ENCODE assay signal across 8 cellular contexts in genomic region chr13:42594577-42595571, GRCh38. TPM values are rescaled to one million over a fixed set of nuclear protein-coding genes. Genes with fewer than 3 reads are reported as not detected.
DNase-seq lines count a peak whose midpoint lies in the region; ATAC-seq and TF ChIP-seq lines count a peak whose summit lies in the region.

No MANE protein-coding gene starts in this region.

- no peaks in the 10 kb centered on the region for H3K4me1 ChIP-seq in stomach

- TF ChIP-seq CTCF in stomach (IDR thresholded peaks at IDR 0.05): peak in 5 of 7 experiments; percentile 28 to 83 (median 76)

- TF ChIP-seq POLR2A in stomach (IDR thresholded peaks at IDR 0.05): no peak

- intact Hi-C loops in stomach (cut with DNase I; ENCODE audit: low total_unique reads): loop anchor here (10.0 kb wide), 1 partner anchor 540 kb away; no protein-coding TSS in a partner anchor

- WGBS in stomach, 5 donors: 25 to 28% (median 26%) methylated on average over 10 of the region's 10 CpGs

- peak; percentile 60 for ATAC-seq in HG03159 (IDR thresholded peaks at IDR 0.05; ENCODE audit: unreplicated experiment)
- ATAC-seq in GM21367 (IDR thresholded peaks at IDR 0.05; ENCODE audit: unreplicated experiment): no peak

- no peaks in the 10 kb centered on the region for H3K9me3 ChIP-seq in stomach

- H3K27me3 ChIP-seq in stomach: peaks cover 0 to 4% (median 0%) of the 10 kb centered on the region in 3 donors

- no peak overlapping the region for H3K4me3 ChIP-seq in stomach

- H3K27ac ChIP-seq in stomach: no peak overlapping the region

- no peaks in the 10 kb centered on the region for H3K36me3 ChIP-seq in stomach

- DNase-seq in Daoy (ENCODE audit: low read depth) (peak; percentile 30), NCI-H748 treated with DMSO at 0.1 percent for 48 hours (lab: John Stamatoyannopoulos, UW) (peak; percentile 82), epidermal melanocyte (ENCODE audit: insufficient read length, low spot score) (peak; percentile 63), mucosa of gallbladder (ENCODE audit: low spot score) (peak; percentile 62), stomach (peak; percentile 50)
- DNase-seq in activated CD8-positive, alpha-beta memory T cell treated with anti-CD3 and anti-CD28 coated beads for 24 hours: peak; percentile 64

- no peak for TF ChIP-seq EP300 in stomach (IDR thresholded peaks at IDR 0.05)

RNA-seq across cellular contexts. Expression of gene TNFSF11, which starts 20.9 kb away (rescaled TPM):
- total RNA-seq in Daoy (2014; rRNA removed; shearing (Covaris generic)): not detected in 2 replicates
- total RNA-seq in mucosa of gallbladder (0.95 TPM), stomach (under 1 TPM in 1 of 5 donors, not detected in 4; 0.55 TPM)
- polyA plus RNA-seq in stomach: under 1 TPM in 1 of 3 donors, not detected in 2; 0.13 TPM

Comparison
In these comparisons a context has a peak if more than half of its experiments do, and no peak if none do; other contexts are left out.
1. DNase-seq: peak in every context shown above with its lines; median percentile 82 in NCI-H748 treated with DMSO at 0.1 percent for 48 hours; 64 in activated CD8-positive, alpha-beta memory T cell treated with anti-CD3 and anti-CD28 coated beads for 24 hours; 63 in epidermal melanocyte; 62 in mucosa of gallbladder; 50 in stomach; 30 in Daoy.